Comparison of ENCODE assay signal across 8 cellular contexts in the genomic region with DNA sequence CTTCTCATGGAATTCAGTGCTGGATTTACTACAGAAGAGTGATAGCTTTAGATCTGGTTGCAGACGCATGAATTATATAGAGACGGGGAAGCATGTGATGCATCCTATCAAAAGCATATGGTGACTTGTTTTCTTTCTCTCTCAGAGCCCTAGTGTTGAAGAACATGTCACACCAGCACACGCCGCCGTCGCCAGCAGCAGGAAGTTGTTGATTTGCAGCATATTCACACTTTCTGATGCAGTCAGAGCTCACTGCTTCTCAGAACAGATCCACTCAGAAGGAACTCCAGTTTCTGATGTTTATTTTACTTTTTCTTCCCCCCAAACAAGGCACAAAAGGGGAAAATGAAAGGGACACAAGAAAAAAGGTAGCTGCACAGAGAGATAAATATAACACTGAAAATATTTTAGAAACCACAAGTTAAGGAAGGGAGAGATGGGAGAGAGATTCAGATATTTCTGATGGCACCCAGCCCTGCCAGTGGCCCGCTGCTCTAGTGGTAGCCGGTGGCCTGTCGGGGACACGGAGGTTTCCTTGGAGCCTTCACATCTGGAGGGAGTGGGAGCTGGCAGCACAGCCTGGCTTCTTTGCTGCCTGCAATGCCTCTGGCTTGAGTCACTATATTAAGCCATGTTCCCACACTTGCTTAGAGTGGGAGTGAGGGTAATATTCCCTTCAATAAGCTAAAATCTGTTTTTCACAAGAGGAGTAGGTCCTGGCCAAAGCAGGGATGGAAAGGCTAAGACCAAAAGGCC.
DNase-seq lines count a peak whose midpoint lies in the region; ATAC-seq and TF ChIP-seq lines count a peak whose summit lies in the region.

No MANE protein-coding gene starts in this region.

- H3K9me3 ChIP-seq in muscle layer of duodenum (ENCODE audit: control insufficient read depth in 1 of 2, low read length in 2 of 2): no peaks in the 10 kb centered on the region

- peak overlapping the region; percentile 35 for H3K4me3 Mint-ChIP-seq in central memory CD8-positive, alpha-beta T cell

- H3K4me3 ChIP-seq in AG09309 (ENCODE audit: control insufficient read depth, low read depth, low read length): no peak overlapping the region
- peak overlapping the region in 1 of 2 donors; percentile 35 for H3K4me3 ChIP-seq in muscle layer of duodenum (ENCODE audit: low read depth in 1 of 2, low read length in 2 of 2)

- H3K27me3 Mint-ChIP-seq in central memory CD8-positive, alpha-beta T cell: no peaks in the 10 kb centered on the region

- CTCF ChIA-PET in HEK293T (lab: Yijun Ruan, JAX): no interaction called here

- H3K4me1 ChIP-seq in muscle layer of duodenum (ENCODE audit: control insufficient read depth in 1 of 2, insufficient read depth in 2 of 2, low read length in 2 of 2): no peaks in the 10 kb centered on the region

- TF ChIP-seq CTCF in AG09309 (IDR thresholded peaks at IDR 0.05; ENCODE audit: control insufficient read depth, insufficient read depth, low read depth, low read length, missing control alignments): no peak

- DNase-seq in AG09309 (ENCODE audit: low read depth) (peak; percentile 85), NCI-H1694 (lab: John Stamatoyannopoulos, UW) (peak; percentile 10), ACHN (no peak), HEK293T (ENCODE audit: extremely low spot score) (no peak)
- no peak for DNase-seq in central memory CD8-positive, alpha-beta T cell (ENCODE audit: low spot score in 2 of 2)

- POLR2A ChIA-PET in HEK293T (lab: Yijun Ruan, JAX): no interaction called here

- peak overlapping the region; percentile 94 for H3K27ac Mint-ChIP-seq in central memory CD8-positive, alpha-beta T cell (ENCODE audit: low read depth)

- H3K36me3 ChIP-seq in muscle layer of duodenum (ENCODE audit: control insufficient read depth in 1 of 2, insufficient read depth in 2 of 2, low read length in 2 of 2): peaks cover 37 to 41% of the 10 kb centered on the region in 2 donors

- H3K27me3 ChIP-seq in muscle layer of duodenum (ENCODE audit: low read depth, low read length): no peaks in the 10 kb centered on the region

- no peaks in the 10 kb centered on the region for H3K36me3 Mint-ChIP-seq in central memory CD8-positive, alpha-beta T cell (ENCODE audit: insufficient read depth)

- ATAC-seq in central memory CD8-positive, alpha-beta T cell (replicated peaks; ENCODE audit: extremely low read depth, poor library complexity, severe bottlenecking): peak; percentile 70
- ATAC-seq in HG03108 (IDR thresholded peaks at IDR 0.05; ENCODE audit: unreplicated experiment): no peak
- ATAC-seq in GM21528 (IDR thresholded peaks at IDR 0.05; ENCODE audit: low FRiP score, unreplicated experiment): no peak

- H3K9me3 Mint-ChIP-seq in central memory CD8-positive, alpha-beta T cell: no peaks in the 10 kb centered on the region

- peaks cover 15% of the 10 kb centered on the region for H3K4me1 Mint-ChIP-seq in central memory CD8-positive, alpha-beta T cell

- peak overlapping the region; percentile 40 for H3K27ac ChIP-seq in muscle layer of duodenum (ENCODE audit: low read length)

- in situ Hi-C loops in ACHN (cut with HindIII; ENCODE audit: low pct_ligation_motif_present, low pct_unique_long_range_greater_than_20kb, low sequenced_read_pairs): no loop called here

TF ChIP-seq in HEK293T, 16 proteins besides CTCF, POLR2A, EP300 and RAD21:
- TF ChIP-seq HDGF (IDR thresholded peaks at IDR 0.05; ENCODE audit: borderline replicate concordance) (no peak), BHLHE40 (IDR thresholded peaks at IDR 0.05; ENCODE audit: borderline replicate concordance) (no peak), ARNT (IDR thresholded peaks at IDR 0.05) (no peak), NFRKB (IDR thresholded peaks at IDR 0.05) (no peak), TARDBP (IDR thresholded peaks at IDR 0.05) (no peak), LEF1 (IDR thresholded peaks at IDR 0.05; ENCODE audit: borderline replicate concordance) (no peak), SP1 (IDR thresholded peaks at IDR 0.05) (no peak), FOXM1 (IDR thresholded peaks at IDR 0.05; ENCODE audit: borderline replicate concordance) (no peak), ELF4 (IDR thresholded peaks at IDR 0.05) (no peak), ZNF384 (IDR thresholded peaks at IDR 0.05) (no peak), FOXK2 (IDR thresholded peaks at IDR 0.05) (no peak), SUZ12 (IDR thresholded peaks at IDR 0.05) (no peak), FOXA1 (IDR thresholded peaks at IDR 0.05) (no peak), L3MBTL2 (conservative IDR thresholded peaks at IDR 0.05) (no peak), CTBP1 (IDR thresholded peaks at IDR 0.05; ENCODE audit: borderline replicate concordance) (no peak)
- TF ChIP-seq, protein P1, sequence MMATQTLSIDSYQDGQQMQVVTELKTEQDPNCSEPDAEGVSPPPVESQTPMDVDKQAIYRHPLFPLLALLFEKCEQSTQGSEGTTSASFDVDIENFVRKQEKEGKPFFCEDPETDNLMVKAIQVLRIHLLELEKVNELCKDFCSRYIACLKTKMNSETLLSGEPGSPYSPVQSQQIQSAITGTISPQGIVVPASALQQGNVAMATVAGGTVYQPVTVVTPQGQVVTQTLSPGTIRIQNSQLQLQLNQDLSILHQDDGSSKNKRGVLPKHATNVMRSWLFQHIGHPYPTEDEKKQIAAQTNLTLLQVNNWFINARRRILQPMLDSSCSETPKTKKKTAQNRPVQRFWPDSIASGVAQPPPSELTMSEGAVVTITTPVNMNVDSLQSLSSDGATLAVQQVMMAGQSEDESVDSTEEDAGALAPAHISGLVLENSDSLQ (IDR thresholded peaks at IDR 0.05): no peak
TF ChIP-seq in HEK293T: peak in this region for 0.

Comparison
In these comparisons a context has a peak if more than half of its experiments do, and no peak if none do; other contexts are left out.
1. DNase-seq: peak in AG09309 (single experiment) and NCI-H1694 (single experiment); none in central memory CD8-positive, alpha-beta T cell (0 of 2), ACHN (single experiment) and HEK293T (single experiment).